10 cellular contexts compared by ENCODE assay signal in the genomic region with DNA sequence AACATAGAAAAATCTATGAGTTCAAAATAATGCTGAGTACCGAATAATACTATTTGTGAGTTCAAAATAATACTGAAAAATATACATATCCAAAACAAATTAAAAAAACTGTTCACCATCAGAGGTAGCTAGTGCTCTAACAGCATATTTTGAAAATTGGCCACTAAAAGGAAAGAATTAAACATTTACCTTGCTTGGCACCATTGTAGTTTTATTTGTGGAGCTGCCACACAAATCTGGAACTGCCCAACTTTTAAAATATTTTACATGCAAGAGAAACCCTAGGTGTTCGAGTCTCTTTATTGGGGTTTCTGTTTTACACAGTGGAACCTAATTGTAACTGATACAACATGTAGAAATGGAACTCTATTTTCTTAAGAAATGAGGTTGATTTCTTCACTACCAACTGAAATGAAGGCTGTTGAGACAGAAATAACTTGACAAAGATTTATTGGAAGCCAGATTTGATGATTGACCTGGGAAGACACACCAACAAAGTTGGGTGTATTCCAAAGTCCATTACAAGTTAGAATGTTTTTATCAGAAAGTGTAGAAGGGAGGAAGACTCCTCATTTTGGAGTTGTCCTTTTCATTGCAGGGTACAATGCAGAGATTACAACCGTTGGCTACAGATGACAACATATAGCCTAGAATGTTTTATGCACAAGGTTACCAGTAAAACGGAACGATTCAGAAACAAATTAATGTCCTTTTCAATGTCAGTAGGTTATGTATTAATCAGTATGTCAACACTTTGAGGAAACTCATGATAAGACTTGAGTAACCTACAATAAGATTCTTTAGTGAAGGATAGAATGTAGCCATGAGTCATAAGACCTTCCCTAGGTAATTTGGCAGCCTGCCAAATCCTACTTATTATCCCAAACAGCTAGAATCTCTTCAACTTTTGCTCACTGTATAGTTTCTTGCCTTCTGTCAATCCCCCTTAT.
DNase-seq lines count a peak whose midpoint lies in the region; ATAC-seq and TF ChIP-seq lines count a peak whose summit lies in the region.
"Had no signal": no experiment of that assay in that cellular context is flagged by ENCODE, and none has a peak within 500 bp of the region (broad histone marks: within the 10 kb centered on the region; RNA-seq: fewer than 3 reads in every experiment).

No MANE protein-coding gene starts in this region.

- 45 to 52% methylated on average over 5 of the region's 5 CpGs for WGBS in aorta, 2 donors

- H3K4me3 ChIP-seq in Panc1 (ENCODE audit: low read depth in 2 of 2, low read length in 2 of 2) = no peak overlapping the region
- no peak overlapping the region for H3K4me3 ChIP-seq in fibroblast of villous mesenchyme (ENCODE audit: low read depth, low read length)
- no peak overlapping the region for H3K4me3 ChIP-seq in retinal pigment epithelial cell (ENCODE audit: low read length)
- no peak overlapping the region for H3K4me3 ChIP-seq in aorta (ENCODE audit: low read length in 2 of 2)

- H3K27ac Mint-ChIP-seq in activated CD4-positive, alpha-beta T cell treated with anti-CD3 and anti-CD28 coated beads, Interleukin-2, amount 10 ng/mL, durations not matched to agents 7 days and 5 days = no peak overlapping the region

- H3K27me3 Mint-ChIP-seq in activated CD4-positive, alpha-beta T cell treated with anti-CD3 and anti-CD28 coated beads, Interleukin-2, amount 10 ng/mL, durations not matched to agents 7 days and 5 days = peaks cover 11% of the 10 kb centered on the region

- no peaks in the 10 kb centered on the region for H3K4me1 Mint-ChIP-seq in activated CD4-positive, alpha-beta T cell treated with anti-CD3 and anti-CD28 coated beads, Interleukin-2, amount 10 ng/mL, durations not matched to agents 7 days and 5 days

- DNase-seq in NCI-H2171 treated with DMSO at 0.1 percent for 48 hours (lab: John Stamatoyannopoulos, UW) (peak; percentile 16), NCI-H2171 (lab: John Stamatoyannopoulos, UW) (no peak), Panc1 (ENCODE audit: low read depth, low spot score) (peak; percentile 35), fibroblast of villous mesenchyme (ENCODE audit: low read depth) (peak; percentile 38), retinal pigment epithelial cell (ENCODE audit: low read depth) (peak; percentile 85), aorta (no peak), UCSD-AML1 (lab: John Stamatoyannopoulos, UW; ENCODE audit: unreplicated experiment) (no peak)
- DNase-seq in activated CD4-positive, alpha-beta T cell treated with anti-CD3 and anti-CD28 coated beads, Interleukin-2, amount 10 ng/mL, durations not matched to agents 7 days and 5 days = no peak
- DNase-seq: NCI-H1048, occipital lobe had no signal

- peaks cover 2% of the 10 kb centered on the region for H3K9me3 Mint-ChIP-seq in activated CD4-positive, alpha-beta T cell treated with anti-CD3 and anti-CD28 coated beads, Interleukin-2, amount 10 ng/mL, durations not matched to agents 7 days and 5 days

- POLR2A ChIA-PET in Panc1 (lab: Charles Lee) = no interaction called here
- POLR2A ChIA-PET in activated CD4-positive, alpha-beta T cell treated with anti-CD3 and anti-CD28 coated beads, Interleukin-2, amount 10 ng/mL, durations not matched to agents 7 days and 5 days (lab: Charles Lee) = no interaction called here

- intact Hi-C loops in Panc1 (cut with micrococcal nuclease; ENCODE audit: unreplicated experiment) = no loop called here
- intact Hi-C loops in aorta (cut with DNase I) = no loop called here

- TF ChIP-seq CTCF in Panc1 (IDR thresholded peaks at IDR 0.05) (no peak), fibroblast of villous mesenchyme (IDR thresholded peaks at IDR 0.05; ENCODE audit: insufficient read depth, low read depth, low read length) (no peak), retinal pigment epithelial cell (conservative IDR thresholded peaks at IDR 0.05; ENCODE audit: low read depth, low read length) (no peak)

- no peak for ATAC-seq in Panc1
- no peak for ATAC-seq in aorta (ENCODE audit: low FRiP score)

- H3K27ac ChIP-seq in Panc1 (ENCODE audit: low read length) (no peak overlapping the region), aorta (ENCODE audit: low read depth in 1 of 2, low read length in 2 of 2) (no peak overlapping the region)

- BruUV-seq in Panc1 (replicated peaks; lab: Mats Ljungman, UMichigan) = no TSS peak

- H3K27me3 ChIP-seq in Panc1 (ENCODE audit: control insufficient read depth, insufficient read depth, low read length) (no peaks in the 10 kb centered on the region), aorta (ENCODE audit: control insufficient read depth in 1 of 2, insufficient read depth in 2 of 2, low read length in 1 of 2) (no peaks in the 10 kb centered on the region)

- CTCF ChIA-PET in Panc1 (lab: Charles Lee) = no interaction called here
- CTCF ChIA-PET in activated CD4-positive, alpha-beta T cell treated with anti-CD3 and anti-CD28 coated beads, Interleukin-2, amount 10 ng/mL, durations not matched to agents 7 days and 5 days (lab: Charles Lee) = no interaction called here

- in situ Hi-C loops in Panc1 (cut with HindIII; ENCODE audit: low pct_unique_long_range_greater_than_20kb, low sequenced_read_pairs) = no loop called here

- H3K4me3 Mint-ChIP-seq in activated CD4-positive, alpha-beta T cell treated with anti-CD3 and anti-CD28 coated beads, Interleukin-2, amount 10 ng/mL, durations not matched to agents 7 days and 5 days = no peak overlapping the region

- H3K9me3 ChIP-seq in Panc1 (ENCODE audit: control insufficient read depth, insufficient read depth, low read depth, low read length) (no peaks in the 10 kb centered on the region), aorta (ENCODE audit: control insufficient read depth, low read length) (no peaks in the 10 kb centered on the region)

- H3K36me3 ChIP-seq in Panc1 (ENCODE audit: control insufficient read depth, insufficient read depth, low read length) (no peaks in the 10 kb centered on the region), aorta (ENCODE audit: control insufficient read depth in 1 of 2, insufficient read depth in 2 of 2, low read length in 1 of 2) (no peaks in the 10 kb centered on the region)

- no peaks in the 10 kb centered on the region for H3K4me1 ChIP-seq in Panc1 (ENCODE audit: control insufficient read depth, insufficient read depth, low read length)
- H3K4me1 ChIP-seq in aorta (ENCODE audit: control insufficient read depth in 1 of 2, insufficient read depth in 2 of 2, low read length in 2 of 2) = no peaks in the 10 kb centered on the region

- no peaks in the 10 kb centered on the region for H3K36me3 Mint-ChIP-seq in activated CD4-positive, alpha-beta T cell treated with anti-CD3 and anti-CD28 coated beads, Interleukin-2, amount 10 ng/mL, durations not matched to agents 7 days and 5 days (ENCODE audit: low read depth)

Comparison
In these comparisons a context has a peak if more than half of its experiments do, and no peak if none do; other contexts are left out.
1. DNase-seq: peak in NCI-H2171 treated with DMSO at 0.1 percent for 48 hours (single experiment), Panc1 (single experiment), fibroblast of villous mesenchyme (single experiment) and retinal pigment epithelial cell (single experiment); none in NCI-H2171 (single experiment), aorta (0 of 2), activated CD4-positive, alpha-beta T cell treated with anti-CD3 and anti-CD28 coated beads, Interleukin-2, amount 10 ng/mL, durations not matched to agents 7 days and 5 days (single experiment) and UCSD-AML1 (single experiment).